Comparison of ENCODE assay signal across 17 cellular contexts in genomic region chr4:2593003-2593402, GRCh38. TPM values are rescaled to one million over a fixed set of nuclear protein-coding genes. Genes with fewer than 3 reads are reported as not detected.
DNase-seq lines count a peak whose midpoint lies in the region; FAIRE-seq and TF ChIP-seq lines count a peak whose summit lies in the region.
"Had no signal": no experiment of that assay in that cellular context is flagged by ENCODE, and none has a peak within 500 bp of the region (broad histone marks: within the 10 kb centered on the region; RNA-seq: fewer than 3 reads in every experiment).

No MANE protein-coding gene starts in this region.

- TF ChIP-seq RAD21 in H1 (IDR thresholded peaks at IDR 0.05 in 1 of 2, conservative IDR thresholded peaks at IDR 0.05 in 1 of 2; ENCODE audit: low read depth in 2 of 2, low read length in 2 of 2): no peak

- CTCF ChIA-PET in CD4-positive, alpha-beta memory T cell (lab: Charles Lee; ENCODE audit: partially characterized antibody): no interaction called here
- CTCF ChIA-PET in H1 (lab: Charles Lee; ENCODE audit: partially characterized antibody): interaction anchor here (0.6 to 1.6 kb wide), 7 partner anchors 13 to 219 kb away, joined by 3 to 4 read pairs (median 3); no protein-coding TSS in a partner anchor

- H3K4me3 Mint-ChIP-seq in CD4-positive, alpha-beta memory T cell: peak overlapping the region in 1 of 8 donors; percentile 29
- H3K4me3 Mint-ChIP-seq in neural progenitor cell: no peak overlapping the region

- peaks cover 25% of the 10 kb centered on the region for H3K79me1 ChIP-seq in H1 (ENCODE audit: low read depth, low read length)

- no peak for TF ChIP-seq CTCF in H1 (IDR thresholded peaks at IDR 0.05; ENCODE audit: control extremely low read depth in 1 of 3, insufficient read depth in 1 of 3, low read depth in 1 of 3, low read length in 3 of 3)
- no peak for TF ChIP-seq CTCF in neural progenitor cell (IDR thresholded peaks at IDR 0.05)

- no peak overlapping the region for H3K4me3 ChIP-seq in CD4-positive, alpha-beta memory T cell (ENCODE audit: low read length in 2 of 2)
- H3K4me3 ChIP-seq in H1 (ENCODE audit: extremely low read depth in 1 of 4, insufficient read depth in 2 of 4, low read depth in 3 of 4, low read length in 4 of 4) (no peak overlapping the region), neural progenitor cell (no peak overlapping the region)
- H3K4me3 ChIP-seq: Peyer's patch had no signal

- no peak for FAIRE-seq in H1 (lab: Jason Lieb, UNC)

- no peaks in the 10 kb centered on the region for H3K36me3 ChIP-seq in CD4-positive, alpha-beta memory T cell (ENCODE audit: insufficient read depth, low read length)
- H3K36me3 ChIP-seq in H1 (ENCODE audit: control insufficient read depth in 2 of 4, insufficient read depth in 4 of 4, low read length in 3 of 4): no peaks in the 10 kb centered on the region
- no peaks in the 10 kb centered on the region for H3K36me3 ChIP-seq in neural progenitor cell

- H4K91ac ChIP-seq in H1 (replicated peaks; ENCODE audit: insufficient read length, low read length): no peak overlapping the region

- H3K14ac ChIP-seq in H1 (ENCODE audit: insufficient read length): no peak overlapping the region

- H3K4ac ChIP-seq in H1 (replicated peaks; ENCODE audit: insufficient read length, low read depth, low read length): no peak overlapping the region

- H3K18ac ChIP-seq in H1 (ENCODE audit: extremely low read depth, low read length): peak overlapping the region; percentile 79; the same call in 1 of the 2 replicates

- DNase-seq in CD4-positive, alpha-beta memory T cell: no peak
- peak; percentile 28 to 56 for DNase-seq in Kasumi-1 (lab: John Stamatoyannopoulos, UW)
- no peak for DNase-seq in H1 (ENCODE audit: low read depth in 1 of 2, low spot score in 2 of 2)
- no peak for DNase-seq in neural progenitor cell (ENCODE audit: low spot score)
- DNase-seq in activated naive CD4-positive, alpha-beta T cell treated with Interleukin-2 at 50 U/mL for 16 hours: no peak
- no peak for DNase-seq in stimulated activated CD4-positive, alpha-beta T cell treated with anti-CD3 and anti-CD28 coated beads, Interleukin-12 subunit alpha, Interleukin-12 subunit beta, amount 100 ng/mL, for 4 hours
- no peak for DNase-seq in HuH-7 (ENCODE audit: low spot score)
- no peak for DNase-seq in GM19240 (ENCODE audit: insufficient read length, low spot score)
- DNase-seq: DMS79; islet precursor cell; KG1; mesenchymal stem cell; NCI-H1092 treated with DMSO at 0.1 percent for 48 hours; NCI-H774; Peyer's patch; stimulated activated CD4-positive, alpha-beta T cell treated with anti-CD3 and anti-CD28 coated beads, Interleukin-1b, Interleukin-23, amount 100 ng/mL, for 48 hours; SW 1271 had no signal

- H3K4me1 ChIP-seq in CD4-positive, alpha-beta memory T cell (ENCODE audit: insufficient read depth, low read length): peaks cover 66% of the 10 kb centered on the region
- H3K4me1 ChIP-seq in H1 (replicated peaks in 1 of 4; ENCODE audit: control insufficient read depth in 3 of 4, insufficient read depth in 4 of 4, low read length in 3 of 4) (peaks cover 11 to 37% (median 19%) of the 10 kb centered on the region in 4 experiments), neural progenitor cell (peaks cover 45% of the 10 kb centered on the region)

- H2BK15ac ChIP-seq in H1 (ENCODE audit: low read length): peak overlapping the region; percentile 25; the same call in 1 of the 2 replicates

- no peak overlapping the region for H4K5ac ChIP-seq in H1 (ENCODE audit: insufficient read length, low read depth, low read length)

- no peaks in the 10 kb centered on the region for H3K9me3 Mint-ChIP-seq in CD4-positive, alpha-beta memory T cell
- no peaks in the 10 kb centered on the region for H3K9me3 Mint-ChIP-seq in neural progenitor cell

- POLR2A ChIA-PET in CD4-positive, alpha-beta memory T cell (lab: Charles Lee; ENCODE audit: partially characterized antibody): no interaction called here
- POLR2A ChIA-PET in H1 (lab: Charles Lee; ENCODE audit: partially characterized antibody): interaction anchor here (0.7 kb wide), 2 partner anchors 55 to 205 kb away, joined by 3 to 4 read pairs; no protein-coding TSS in a partner anchor

- H2BK12ac ChIP-seq in H1 (ENCODE audit: low read depth, low read length): 0 out of 2 replicates have a peak overlapping the region, but pooled peaks have one; percentile 2

- WGBS in H1 (ENCODE audit: extremely low coverage in 1 of 2, insufficient coverage in 1 of 2, insufficient read length in 1 of 2, insufficient replicate concordance in 2 of 2, low coverage in 1 of 2, low lambda C conversion rate in 2 of 2, missing lambda C conversion rate in 1 of 2), 2 experiments: 87% methylated on average over 5 of the region's 5 CpGs; no CpG with 5 or more reads in 1 of the 2 experiments

- H3K4me1 Mint-ChIP-seq in CD4-positive, alpha-beta memory T cell: peaks cover 53 to 82% (median 68%) of the 10 kb centered on the region in 4 donors
- peaks cover 61% of the 10 kb centered on the region for H3K4me1 Mint-ChIP-seq in neural progenitor cell

- H2AK5ac ChIP-seq in H1 (ENCODE audit: low read depth, low read length): peak overlapping the region; percentile 94

- H3K23me2 ChIP-seq in H1 (ENCODE audit: low read depth, low read length): no peaks in the 10 kb centered on the region

- intact Hi-C loops in CD4-positive, alpha-beta memory T cell (cut with micrococcal nuclease): no loop called here

- H3K4me2 ChIP-seq in H1 (ENCODE audit: insufficient read depth in 1 of 2, low read depth in 2 of 2, low read length in 2 of 2) (0 out of 4 replicates have a peak overlapping the region, but pooled peaks of 1 of the 2 experiments have one; percentile 3), neural progenitor cell (no peak overlapping the region)

- H2AFZ ChIP-seq in H1 (ENCODE audit: low read length) (no peak overlapping the region), neural progenitor cell (replicated peaks) (no peak overlapping the region)

- no peaks in the 10 kb centered on the region for H3K27me3 ChIP-seq in CD4-positive, alpha-beta memory T cell (ENCODE audit: insufficient read depth, low read length)
- H3K27me3 ChIP-seq in H1 (replicated peaks in 1 of 4; ENCODE audit: control insufficient read depth in 3 of 4, extremely low read depth in 1 of 4, insufficient read depth in 3 of 4, low read length in 3 of 4) (no peaks in the 10 kb centered on the region), neural progenitor cell (no peaks in the 10 kb centered on the region)
- H3K27me3 ChIP-seq: Peyer's patch had no signal

- H4K20me1 ChIP-seq in H1 (replicated peaks in 1 of 2; ENCODE audit: control insufficient read depth in 1 of 2, insufficient read depth in 2 of 2, low read length in 2 of 2): peaks cover 9 to 11% of the 10 kb centered on the region in 2 experiments
- peaks cover 99% of the 10 kb centered on the region for H4K20me1 ChIP-seq in neural progenitor cell (ENCODE audit: low read depth)

- peak overlapping the region; percentile 53; the same call in 1 of the 2 replicates for H2BK5ac ChIP-seq in H1 (ENCODE audit: low read depth, low read length)

- H3K9me3 ChIP-seq in CD4-positive, alpha-beta memory T cell (ENCODE audit: control insufficient read depth in 1 of 2, low read length in 2 of 2): no peaks in the 10 kb centered on the region
- H3K9me3 ChIP-seq in H1 (ENCODE audit: insufficient read depth in 2 of 2, low read depth in 1 of 2, low read length in 1 of 2) (no peaks in the 10 kb centered on the region), neural progenitor cell (ENCODE audit: low read depth) (no peaks in the 10 kb centered on the region)
- H3K9me3 ChIP-seq: Peyer's patch had no signal

- no peak overlapping the region for H3K23ac ChIP-seq in H1 (ENCODE audit: insufficient read length)

- no peak overlapping the region for H4K8ac ChIP-seq in H1 (ENCODE audit: extremely low read depth, insufficient read depth, low read length)

- H3K79me2 ChIP-seq in H1 (ENCODE audit: control insufficient read depth in 1 of 2, insufficient read depth in 2 of 2, low read length in 2 of 2) (peaks cover 7 to 84% of the 10 kb centered on the region in 2 experiments; a peak in 3 of 4 replicates), neural progenitor cell (ENCODE audit: low read depth) (peaks cover 100% of the 10 kb centered on the region)

- H2BK120ac ChIP-seq in H1 (replicated peaks; ENCODE audit: low read depth, low read length): no peak overlapping the region

- peaks cover 34% of the 10 kb centered on the region for H3F3A ChIP-seq in neural progenitor cell (ENCODE audit: low read depth)

- no peak for TF ChIP-seq EP300 in H1 (IDR thresholded peaks at IDR 0.05; ENCODE audit: borderline replicate concordance in 1 of 2, low read depth in 2 of 2, low read length in 2 of 2)

- H3K56ac ChIP-seq in H1 (replicated peaks; ENCODE audit: insufficient read length, low read depth, low read length): no peak overlapping the region

- H3K36me3 Mint-ChIP-seq in CD4-positive, alpha-beta memory T cell: peaks cover 15 to 26% of the 10 kb centered on the region in 2 donors
- peaks cover 2% of the 10 kb centered on the region for H3K36me3 Mint-ChIP-seq in neural progenitor cell

- peak overlapping the region in 5 of 7 donors; percentile 66 to 85 (median 80) for H3K27ac Mint-ChIP-seq in CD4-positive, alpha-beta memory T cell
- no peak overlapping the region for H3K27ac Mint-ChIP-seq in neural progenitor cell

- no peak overlapping the region for H2BK20ac ChIP-seq in H1 (ENCODE audit: low read length)

- no peaks in the 10 kb centered on the region for H3K27me3 Mint-ChIP-seq in CD4-positive, alpha-beta memory T cell
- H3K27me3 Mint-ChIP-seq in neural progenitor cell (ENCODE audit: insufficient read depth, low read depth): no peaks in the 10 kb centered on the region

- no peak for TF ChIP-seq POLR2A in H1 (IDR thresholded peaks at IDR 0.05; ENCODE audit: control extremely low read depth in 1 of 2, low read depth in 2 of 2, low read length in 2 of 2)

- H3K9ac ChIP-seq in H1 (replicated peaks in 1 of 4; ENCODE audit: extremely low read depth in 1 of 4, low read depth in 3 of 4, low read length in 3 of 4) (no peak overlapping the region), neural progenitor cell (no peak overlapping the region)

- H3K27ac ChIP-seq in CD4-positive, alpha-beta memory T cell (ENCODE audit: low read depth, low read length): no peak overlapping the region
- H3K27ac ChIP-seq in H1 (ENCODE audit: low read depth, low read length): no peak overlapping the region
- peak overlapping the region; percentile 40 for H3K27ac ChIP-seq in neural progenitor cell
- H3K27ac ChIP-seq: Peyer's patch had no signal

RNA-seq across cellular contexts. Expression of gene FAM193A, which starts 56.6 kb away (rescaled TPM):
- total RNA-seq in CD4-positive, alpha-beta memory T cell: 10 to 100 TPM; 47.8 TPM
- 1 to 10 TPM in 1 of 2 donors, under 1 TPM in 1; 0.16 to 4.4 TPM for polyA plus RNA-seq in CD4-positive, alpha-beta memory T cell
- total RNA-seq in H1 (2021; fragmentation: NEBNext Ultra II Directional; extraction: Animal tissue kit (Norgen Biotek cat#: 25700)): 26.2 and 27.2 TPM in 2 replicates
- 8.7 and 12.5 TPM in 2 replicates for polyA plus RNA-seq in H1 (2011; rRNA removed)
- 7.3 TPM for polyA plus RNA-seq in H1 (2011; cell fraction: cytosol; rRNA removed)
- 20.6 TPM for polyA plus RNA-seq in H1 (2011; cell fraction: nucleus; rRNA removed)
- polyA plus RNA-seq in H1 (2012, experiment 1 of 2): 16.4 to 18.6 TPM (median 17.4 TPM) in 4 replicates
- 6.2 TPM for polyA plus RNA-seq in H1 (2012, experiment 2 of 2)
- 11.8 TPM for polyA plus RNA-seq in H1 (2013, experiment 1 of 2)
- 11.5 TPM for polyA plus RNA-seq in H1 (2013, experiment 2 of 2)
- polyA minus RNA-seq in H1 (2011; rRNA and poly(A)+ RNA removed): 17.7 and 19.2 TPM in 2 replicates
- polyA minus RNA-seq in H1 (2011; cell fraction: cytosol; rRNA and poly(A)+ RNA removed): 21.1 TPM
- 28.0 TPM for polyA minus RNA-seq in H1 (2011; cell fraction: nucleus; rRNA and poly(A)+ RNA removed)
- total RNA-seq in neural progenitor cell (ENCODE audit: low replicate concordance): 22.5 and 29.1 TPM in 2 replicates

Comparison
In these comparisons a context has a peak if more than half of its experiments do, and no peak if none do; other contexts are left out.
1. DNase-seq: peak in Kasumi-1 (2 of 2); none in CD4-positive, alpha-beta memory T cell (0 of 5), H1 (0 of 2), neural progenitor cell (single experiment), activated naive CD4-positive, alpha-beta T cell treated with Interleukin-2 at 50 U/mL for 16 hours (single experiment), stimulated activated CD4-positive, alpha-beta T cell treated with anti-CD3 and anti-CD28 coated beads, Interleukin-12 subunit alpha, Interleukin-12 subunit beta, amount 100 ng/mL, for 4 hours (single experiment), HuH-7 (single experiment) and GM19240 (single experiment).